10 cellular contexts compared by ENCODE assay signal in genomic region chr5:128777052-128777451, GRCh38.
DNase-seq lines count a peak whose midpoint lies in the region; ATAC-seq and TF ChIP-seq lines count a peak whose summit lies in the region.
"Had no signal": no experiment of that assay in that cellular context is flagged by ENCODE, and none has a peak within 500 bp of the region (broad histone marks: within the 10 kb centered on the region; RNA-seq: fewer than 3 reads in every experiment).

No MANE protein-coding gene starts in this region.

- no peak overlapping the region for H3K4me3 Mint-ChIP-seq in CD4-positive, alpha-beta T cell

- H3K9me3 Mint-ChIP-seq in CD4-positive, alpha-beta T cell: no peaks in the 10 kb centered on the region

- TF ChIP-seq POLR2A in Peyer's patch (IDR thresholded peaks at IDR 0.05): no peak

- peaks cover 5% of the 10 kb centered on the region for H3K27me3 Mint-ChIP-seq in CD4-positive, alpha-beta T cell

- no peaks in the 10 kb centered on the region for H3K36me3 ChIP-seq in Peyer's patch
- H3K36me3 ChIP-seq: sigmoid colon had no signal

- no peak overlapping the region for H3K27ac Mint-ChIP-seq in CD4-positive, alpha-beta T cell

- no peaks in the 10 kb centered on the region for H3K4me1 ChIP-seq in Peyer's patch

- H3K36me3 Mint-ChIP-seq in CD4-positive, alpha-beta T cell (ENCODE audit: low read depth): no peaks in the 10 kb centered on the region

- POLR2A ChIA-PET in CD4-positive, alpha-beta T cell (lab: Charles Lee): no interaction called here

- DNase-seq in SW480 (ENCODE audit: low spot score) (peak; percentile 67), Peyer's patch (no peak), superior temporal gyrus (ENCODE audit: extremely low spot score) (no peak), SKM-1 treated with dmso at 0.1 percent for 144 hours (lab: John Stamatoyannopoulos, UW; ENCODE audit: unreplicated experiment) (no peak)
- DNase-seq in CD4-positive, alpha-beta T cell: no peak
- DNase-seq: sigmoid colon had no signal

- ATAC-seq in GM18511 (IDR thresholded peaks at IDR 0.05; ENCODE audit: unreplicated experiment) (peak; percentile 88), GM19468 (IDR thresholded peaks at IDR 0.05; ENCODE audit: extremely low read depth, unreplicated experiment) (peak; percentile 53), HG03025 (IDR thresholded peaks at IDR 0.05; ENCODE audit: low FRiP score, unreplicated experiment) (peak; percentile 67)
- no peak for ATAC-seq in CD4-positive, alpha-beta T cell (ENCODE audit: poor library complexity)

- no peaks in the 10 kb centered on the region for H3K4me1 Mint-ChIP-seq in CD4-positive, alpha-beta T cell (ENCODE audit: low read depth)

- no peak overlapping the region for H3K27ac ChIP-seq in Peyer's patch
- H3K27ac ChIP-seq in CD4-positive, alpha-beta T cell (ENCODE audit: low read depth, low read length): no peak overlapping the region
- H3K27ac ChIP-seq: sigmoid colon had no signal

- no peak for TF ChIP-seq CTCF in Peyer's patch (IDR thresholded peaks at IDR 0.05)
- no peak for TF ChIP-seq CTCF in CD4-positive, alpha-beta T cell (IDR thresholded peaks at IDR 0.05)

- CTCF ChIA-PET in CD4-positive, alpha-beta T cell (lab: Charles Lee): no interaction called here

- H3K9me3 ChIP-seq in Peyer's patch: no peaks in the 10 kb centered on the region
- H3K9me3 ChIP-seq in CD4-positive, alpha-beta T cell (ENCODE audit: control insufficient read depth, low read length): no peaks in the 10 kb centered on the region
- H3K9me3 ChIP-seq: sigmoid colon had no signal

- H3K27me3 ChIP-seq in Peyer's patch: no peaks in the 10 kb centered on the region
- no peaks in the 10 kb centered on the region for H3K27me3 ChIP-seq in CD4-positive, alpha-beta T cell (ENCODE audit: control insufficient read depth, insufficient read depth, low read length)
- H3K27me3 ChIP-seq: sigmoid colon had no signal

- H3K4me3 ChIP-seq in Peyer's patch: no peak overlapping the region
- H3K4me3 ChIP-seq: lung, sigmoid colon had no signal

- intact Hi-C loops in CD4-positive, alpha-beta T cell (cut with DNase I, micrococcal nuclease): no loop called here
